ENCODE assay signal across 35 cellular contexts in genomic region chr7:122072272-122072671, GRCh38.
"Had no signal": no experiment of that assay in that cellular context is flagged by ENCODE, and none has a peak within 500 bp of the region (broad histone marks: within the 10 kb centered on the region; RNA-seq: fewer than 3 reads in every experiment).

No MANE protein-coding gene starts in this region.

- H3K36me3 ChIP-seq: MG63 had no signal

- H3K4me3 ChIP-seq: MG63 had no signal

- H3K27me3 ChIP-seq: MG63 had no signal

- DNase-seq: Karpas-422, Kasumi-1, MG63, MM.1S, MV-4-11, NCI-H1048, NCI-H1092, NCI-H1092 treated with DMSO at 0.1 percent for 48 hours, NCI-H1105, NCI-H1105 treated with DMSO at 0.1 percent for 48 hours, NCI-H1417, NCI-H1417 treated with DMSO at 0.1 percent for 48 hours, NCI-H1436, NCI-H1436 treated with DMSO at 0.1 percent for 48 hours, NCI-H146, NCI-H1694, NCI-H1694 treated with DMSO at 0.1 percent for 48 hours, NCI-H187, NCI-H187 treated with DMSO at 0.1 percent for 48 hours, NCI-H1930, NCI-H2029, NCI-H2029 treated with DMSO at 0.1 percent for 48 hours, NCI-H2081, NCI-H2081 treated with DMSO at 0.1 percent for 48 hours, NCI-H2107, NCI-H2171, NCI-H2171 treated with DMSO at 0.1 percent for 48 hours, NCI-H2227 treated with DMSO at 0.1 percent for 48 hours, NCI-H226, NCI-H345, NCI-H446, NCI-H446 treated with DMSO at 0.1 percent for 48 hours, NCI-H510A, NCI-H510A treated with DMSO at 0.1 percent for 48 hours, NCI-H524 had no signal

- H3K9me3 ChIP-seq: MG63 had no signal
